ENCODE assay signal across 8 cellular contexts in the genomic region with DNA sequence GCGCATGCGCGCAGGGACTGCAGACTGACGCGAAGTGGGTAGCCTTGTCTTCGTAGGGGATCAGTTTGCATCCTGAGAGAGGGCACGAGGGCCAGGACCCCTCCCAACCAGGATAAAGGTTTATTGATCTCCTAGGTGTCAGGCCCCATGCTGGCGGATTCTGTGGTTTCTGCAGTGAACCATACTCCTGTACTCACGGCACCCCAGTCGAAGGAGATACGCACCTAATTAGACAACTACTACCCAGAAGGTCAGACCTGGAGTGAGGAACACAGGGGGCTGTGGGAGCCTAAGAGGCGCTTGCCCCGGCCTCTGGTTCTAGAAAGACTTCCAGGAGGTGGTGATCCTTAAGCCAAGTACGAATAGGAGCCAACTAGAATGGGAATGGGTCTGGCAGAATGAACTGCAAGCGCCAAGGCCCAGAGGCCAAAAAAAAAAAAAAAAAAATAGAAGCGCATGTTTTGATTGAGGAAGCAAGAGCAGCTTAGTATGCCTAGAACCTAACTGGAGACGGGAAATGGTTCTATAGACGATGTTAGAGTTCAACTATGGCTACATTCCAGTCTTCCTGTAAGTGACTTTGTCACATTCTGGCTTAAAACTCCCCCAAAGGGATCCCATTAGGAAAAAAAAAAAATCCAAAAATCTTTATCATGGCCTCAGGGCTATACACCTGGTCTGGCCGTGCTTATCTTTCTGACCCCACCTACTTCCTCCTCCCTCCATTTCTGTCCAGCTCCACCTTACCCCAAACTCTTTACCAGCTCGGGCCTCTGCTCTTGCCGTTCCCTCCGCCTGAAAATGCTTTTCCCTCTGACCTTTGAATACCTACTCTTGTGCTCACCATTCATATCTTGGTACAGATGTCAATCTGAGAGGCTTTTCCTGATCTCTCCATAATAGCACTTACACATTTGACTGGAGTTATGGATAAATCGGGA. TPM values are rescaled to one million over a fixed set of nuclear protein-coding genes. Genes with fewer than 3 reads are reported as not detected.
DNase-seq lines count a peak whose midpoint lies in the region; ATAC-seq lines count a peak whose summit lies in the region.

No MANE protein-coding gene starts in this region.

- DNase-seq in Right ventricle myocardium superior (peak; percentile 92), cardiac septum (ENCODE audit: low spot score) (no peak), immature natural killer cell (no peak), OCI-M2 (lab: John Stamatoyannopoulos, UW; ENCODE audit: unreplicated experiment) (no peak)
- DNase-seq in activated naive CD4-positive, alpha-beta T cell treated with anti-CD3 and anti-CD28 coated beads, Interleukin-2, amount 50 U/mL, for 72 hours (ENCODE audit: low spot score in 2 of 2), result peak in 1 of 2 donors; percentile 84

- no peaks in the 10 kb centered on the region for H3K36me3 Mint-ChIP-seq in activated naive CD4-positive, alpha-beta T cell treated with anti-CD3 and anti-CD28 coated beads, Interleukin-2, amount 50 U/mL, for 72 hours
- no peaks in the 10 kb centered on the region for H3K36me3 Mint-ChIP-seq in immature natural killer cell
- no peaks in the 10 kb centered on the region for H3K36me3 Mint-ChIP-seq in stimulated activated memory B cell treated with anti-CD40 and anti-IgM and Interleukin-4, amounts not matched to agents 10 μg/mL and 1 μg/mL and 100 μg/mL, for 72 hours

- no peaks in the 10 kb centered on the region for H3K9me3 Mint-ChIP-seq in activated naive CD4-positive, alpha-beta T cell treated with anti-CD3 and anti-CD28 coated beads, Interleukin-2, amount 50 U/mL, for 72 hours
- no peaks in the 10 kb centered on the region for H3K9me3 Mint-ChIP-seq in immature natural killer cell
- no peaks in the 10 kb centered on the region for H3K9me3 Mint-ChIP-seq in stimulated activated memory B cell treated with anti-CD40 and anti-IgM and Interleukin-4, amounts not matched to agents 10 μg/mL and 1 μg/mL and 100 μg/mL, for 72 hours

- peaks cover 31 to 52% of the 10 kb centered on the region in 2 donors for H3K4me1 Mint-ChIP-seq in immature natural killer cell
- H3K4me1 Mint-ChIP-seq in stimulated activated memory B cell treated with anti-CD40 and anti-IgM and Interleukin-4, amounts not matched to agents 10 μg/mL and 1 μg/mL and 100 μg/mL, for 72 hours, result peaks cover 39% of the 10 kb centered on the region

- H3K4me3 Mint-ChIP-seq in immature natural killer cell, result peak overlapping the region; percentile 98 to 99 (median 99)
- H3K4me3 Mint-ChIP-seq in stimulated activated memory B cell treated with anti-CD40 and anti-IgM and Interleukin-4, amounts not matched to agents 10 μg/mL and 1 μg/mL and 100 μg/mL, for 72 hours, result peak overlapping the region; percentile 97

- peaks cover 0 to 9% (median 5%) of the 10 kb centered on the region in 3 donors for H3K27me3 Mint-ChIP-seq in immature natural killer cell (ENCODE audit: low read depth in 3 of 3)
- H3K27me3 Mint-ChIP-seq in stimulated activated memory B cell treated with anti-CD40 and anti-IgM and Interleukin-4, amounts not matched to agents 10 μg/mL and 1 μg/mL and 100 μg/mL, for 72 hours, result peaks cover 1% of the 10 kb centered on the region

- H3K27ac Mint-ChIP-seq in activated naive CD4-positive, alpha-beta T cell treated with anti-CD3 and anti-CD28 coated beads, Interleukin-2, amount 50 U/mL, for 72 hours, result peak overlapping the region; percentile 96 to 99
- peak overlapping the region; percentile 92 to 98 (median 97) for H3K27ac Mint-ChIP-seq in immature natural killer cell
- peak overlapping the region; percentile 99 for H3K27ac Mint-ChIP-seq in stimulated activated memory B cell treated with anti-CD40 and anti-IgM and Interleukin-4, amounts not matched to agents 10 μg/mL and 1 μg/mL and 100 μg/mL, for 72 hours

- intact Hi-C loops in Right ventricle myocardium superior (cut with DNase I), result no loop called here
- intact Hi-C loops in cardiac septum (cut with DNase I), result no loop called here

- ATAC-seq in Right ventricle myocardium superior (ENCODE audit: poor library complexity) (no peak), HG03159 (IDR thresholded peaks at IDR 0.05; ENCODE audit: unreplicated experiment) (no peak), HG02763 (IDR thresholded peaks at IDR 0.05; ENCODE audit: unreplicated experiment) (no peak)
- no peak for ATAC-seq in activated naive CD4-positive, alpha-beta T cell treated with anti-CD3 and anti-CD28 coated beads, Interleukin-2, amount 50 U/mL, for 72 hours
- ATAC-seq in stimulated activated memory B cell treated with anti-CD40 and anti-IgM and Interleukin-4, amounts not matched to agents 10 μg/mL and 1 μg/mL and 100 μg/mL, for 72 hours, result peak; percentile 9

RNA-seq across cellular contexts. Expression of gene ZNF428, which starts 0.9 kb away (rescaled TPM):
- total RNA-seq in Right ventricle myocardium superior, result 32.5 TPM
- total RNA-seq in cardiac septum, result 35.6 TPM
- total RNA-seq in activated naive CD4-positive, alpha-beta T cell treated with anti-CD3 and anti-CD28 coated beads, Interleukin-2, amount 50 U/mL, for 72 hours, result 10 to 100 TPM; 14.2 to 21.1 TPM
- 10 to 100 TPM; 10.6 to 28.5 (median 19.7) TPM for polyA plus RNA-seq in immature natural killer cell

RNA-seq across cellular contexts. Expression of gene SRRM5, which starts 8.4 kb away (rescaled TPM):
- total RNA-seq in Right ventricle myocardium superior, result 0.13 TPM
- 0.38 TPM for total RNA-seq in cardiac septum
- total RNA-seq in activated naive CD4-positive, alpha-beta T cell treated with anti-CD3 and anti-CD28 coated beads, Interleukin-2, amount 50 U/mL, for 72 hours, result under 1 TPM; 0.68 to 0.80 TPM
- under 1 TPM in 2 of 3 donors, not detected in 1; 0.43 to 0.86 TPM for polyA plus RNA-seq in immature natural killer cell

RNA-seq across cellular contexts. Expression of gene CADM4, which starts 19.3 kb away (rescaled TPM):
- 8.0 TPM for total RNA-seq in Right ventricle myocardium superior
- 5.7 TPM for total RNA-seq in cardiac septum
- total RNA-seq in activated naive CD4-positive, alpha-beta T cell treated with anti-CD3 and anti-CD28 coated beads, Interleukin-2, amount 50 U/mL, for 72 hours, result under 1 TPM; 0.58 to 0.66 TPM
- under 1 TPM in 1 of 3 donors, not detected in 2; 0.10 TPM for polyA plus RNA-seq in immature natural killer cell

RNA-seq across cellular contexts. Expression of gene ZNF576, which starts 23.9 kb away (rescaled TPM):
- total RNA-seq in Right ventricle myocardium superior, result 12.3 TPM
- 11.5 TPM for total RNA-seq in cardiac septum
- 10 to 100 TPM; 15.9 to 19.6 TPM for total RNA-seq in activated naive CD4-positive, alpha-beta T cell treated with anti-CD3 and anti-CD28 coated beads, Interleukin-2, amount 50 U/mL, for 72 hours
- polyA plus RNA-seq in immature natural killer cell, result 10 to 100 TPM in 1 of 3 donors, 1 to 10 TPM in 2; 6.7 to 12.8 (median 7.1) TPM

RNA-seq across cellular contexts. Expression of gene IRGQ, which starts 24.4 kb away (rescaled TPM):
- total RNA-seq in Right ventricle myocardium superior (16.7 TPM), cardiac septum (30.2 TPM)
- total RNA-seq in activated naive CD4-positive, alpha-beta T cell treated with anti-CD3 and anti-CD28 coated beads, Interleukin-2, amount 50 U/mL, for 72 hours, result 10 to 100 TPM; 21.6 to 29.4 TPM
- 1 to 10 TPM in 1 of 3 donors, under 1 TPM in 1, not detected in 1; 0.38 to 2.6 TPM for polyA plus RNA-seq in immature natural killer cell
